In genomic region chr13:27854606-27855005, GRCh38 we compare ENCODE assay signal across 2 cellular contexts.
TF ChIP-seq lines count a peak whose summit lies in the region.

No MANE protein-coding gene starts in this region.

TF ChIP-seq in IMR-90, 13 proteins besides CTCF, POLR2A, EP300 and RAD21 (continued from another document):
- TF ChIP-seq NFE2L2 (IDR thresholded peaks at IDR 0.05; ENCODE audit: low read depth, low read length) (peak; percentile 41; the same call in 1 of the 2 replicates), CEBPB (IDR thresholded peaks at IDR 0.05; ENCODE audit: low read depth, low read length) (no peak), MXI1 (IDR thresholded peaks at IDR 0.05; ENCODE audit: borderline replicate concordance, low read depth, low read length) (no peak)

TF ChIP-seq in K562, 482 proteins besides CTCF, POLR2A, EP300 and RAD21:
- TF ChIP-seq CEBPZ (IDR thresholded peaks at IDR 0.05; ENCODE audit: borderline replicate concordance, low read depth, low read length) = no peak
- TF ChIP-seq CHCHD3 (CRISPR knock-in tag; IDR thresholded peaks at IDR 0.05) = no peak
- 0 out of 2 replicates have a peak, but pooled peaks have one; percentile 30 for TF ChIP-seq MAFG (tag; conservative IDR thresholded peaks at IDR 0.05)
- TF ChIP-seq NFE2 (IDR thresholded peaks at IDR 0.05; ENCODE audit: low read depth) = 0 out of 2 replicates have a peak, but pooled peaks have one; percentile 39
